ENCODE assay signal across 11 cellular contexts in genomic region chr7:148304456-148304855, GRCh38.
DNase-seq lines count a peak whose midpoint lies in the region; ATAC-seq and TF ChIP-seq lines count a peak whose summit lies in the region.
"Had no signal": no experiment of that assay in that cellular context is flagged by ENCODE, and none has a peak within 500 bp of the region (broad histone marks: within the 10 kb centered on the region; RNA-seq: fewer than 3 reads in every experiment).

No MANE protein-coding gene starts in this region.

- H3K36me3 Mint-ChIP-seq in CD14-positive monocyte = no peaks in the 10 kb centered on the region
- H3K36me3 Mint-ChIP-seq: natural killer cell had no signal

- intact Hi-C loops in CD14-positive monocyte (cut with micrococcal nuclease) = no loop called here

- peak overlapping the region in 1 of 7 donors; percentile 7 for H3K27ac Mint-ChIP-seq in CD14-positive monocyte
- H3K27ac Mint-ChIP-seq: natural killer cell had no signal

- no peaks in the 10 kb centered on the region for H3K4me1 Mint-ChIP-seq in CD14-positive monocyte

- peaks cover under 1 to 9% (median 3%) of the 10 kb centered on the region in 7 donors for H3K9me3 Mint-ChIP-seq in CD14-positive monocyte
- H3K9me3 Mint-ChIP-seq: natural killer cell had no signal

- no peak overlapping the region for H3K4me3 Mint-ChIP-seq in CD14-positive monocyte

- no peak for TF ChIP-seq CTCF in CD14-positive monocyte (IDR thresholded peaks at IDR 0.05)

- no peaks in the 10 kb centered on the region for H3K27me3 Mint-ChIP-seq in CD14-positive monocyte (ENCODE audit: low read depth in 3 of 3)

- DNase-seq in NCI-H1417 (lab: John Stamatoyannopoulos, UW) = peak in 2 of 3 experiments; percentile 15 to 51
- peak; percentile 49 to 62 for DNase-seq in erythroblast (lab: John Stamatoyannopoulos, UW)
- DNase-seq in SKM-1 (lab: John Stamatoyannopoulos, UW; ENCODE audit: unreplicated experiment) = no peak
- DNase-seq in CD14-positive monocyte (ENCODE audit: low spot score) = no peak
- no peak for DNase-seq in cortex of kidney (lab: John Stamatoyannopoulos, UW)
- no peak for DNase-seq in activated CD4-positive, CD25-positive, alpha-beta regulatory T cell (lab: John Stamatoyannopoulos, UW)
- DNase-seq: dorsolateral prefrontal cortex, EL, natural killer cell had no signal

- TF ChIP-seq POLR2A in GM18505 (IDR thresholded peaks at IDR 0.05; ENCODE audit: borderline replicate concordance, extremely low read depth, insufficient read depth, insufficient read length) (no peak), erythroblast (IDR thresholded peaks at IDR 0.05; ENCODE audit: low read length) (no peak)

- peak; percentile 54 for ATAC-seq in GM18505 (IDR thresholded peaks at IDR 0.05; ENCODE audit: unreplicated experiment)
- ATAC-seq in GM21825 (IDR thresholded peaks at IDR 0.05; ENCODE audit: unreplicated experiment) = peak; percentile 80
- ATAC-seq: natural killer cell had no signal

Comparison
In these comparisons a context has a peak if more than half of its experiments do, and no peak if none do; other contexts are left out.
1. DNase-seq: peak in NCI-H1417 (2 of 3) and erythroblast (2 of 2); none in SKM-1 (single experiment), CD14-positive monocyte (single experiment), cortex of kidney (single experiment) and activated CD4-positive, CD25-positive, alpha-beta regulatory T cell (0 of 4).